In the genomic region with DNA sequence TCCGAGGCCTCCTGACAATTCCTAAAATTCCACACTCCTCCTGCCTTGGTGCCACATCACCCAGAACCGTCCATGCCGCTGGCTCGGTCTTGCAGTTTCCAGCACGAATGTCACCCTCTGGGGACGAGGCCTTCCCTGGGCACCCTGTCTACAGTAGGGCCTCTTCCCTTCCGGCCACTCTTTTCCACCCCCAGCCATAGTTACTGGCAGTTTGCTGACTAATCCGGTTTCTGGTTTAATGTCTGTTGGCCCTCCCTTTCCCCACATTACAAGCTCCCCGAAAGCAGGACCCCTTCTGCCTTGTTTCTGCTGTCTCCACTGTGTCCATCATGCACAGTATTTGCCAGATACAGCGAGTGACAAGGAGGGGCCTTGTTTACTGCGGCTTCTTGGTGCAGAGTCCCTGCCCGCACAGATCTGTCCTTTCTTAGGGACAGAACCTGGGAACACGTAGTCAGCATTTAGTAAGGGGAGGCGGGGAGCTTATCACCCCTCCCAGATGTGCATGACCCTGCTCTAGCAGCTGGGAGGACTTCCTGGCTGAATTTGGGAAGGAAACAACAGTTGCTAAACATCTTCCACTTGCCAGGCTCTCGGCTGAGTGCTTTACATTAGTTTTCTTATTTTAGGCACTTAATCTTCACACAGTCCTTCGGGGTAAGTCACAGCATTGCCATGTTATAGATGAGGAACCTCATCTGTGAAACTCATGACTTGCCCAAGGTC, we compare ENCODE assay signal across 1 cellular context.
A peak's percentile ranks its signal among the peaks of the same experiment; 100 is the strongest.
TF ChIP-seq lines count a peak whose summit lies in the region.

No MANE protein-coding gene starts in this region.

TF ChIP-seq in K562, 482 proteins besides CTCF, POLR2A, EP300 and RAD21 (continued from another document and continues in another):
- TF ChIP-seq, protein P1, sequence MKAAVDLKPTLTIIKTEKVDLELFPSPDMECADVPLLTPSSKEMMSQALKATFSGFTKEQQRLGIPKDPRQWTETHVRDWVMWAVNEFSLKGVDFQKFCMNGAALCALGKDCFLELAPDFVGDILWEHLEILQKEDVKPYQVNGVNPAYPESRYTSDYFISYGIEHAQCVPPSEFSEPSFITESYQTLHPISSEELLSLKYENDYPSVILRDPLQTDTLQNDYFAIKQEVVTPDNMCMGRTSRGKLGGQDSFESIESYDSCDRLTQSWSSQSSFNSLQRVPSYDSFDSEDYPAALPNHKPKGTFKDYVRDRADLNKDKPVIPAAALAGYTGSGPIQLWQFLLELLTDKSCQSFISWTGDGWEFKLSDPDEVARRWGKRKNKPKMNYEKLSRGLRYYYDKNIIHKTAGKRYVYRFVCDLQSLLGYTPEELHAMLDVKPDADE (conservative IDR thresholded peaks at IDR 0.05; ENCODE audit: control insufficient read depth, low read depth, low read length), result peak; percentile 67; the same call in 1 of the 2 replicates
- peak; percentile 76 for TF ChIP-seq TAL1 (IDR thresholded peaks at IDR 0.05)
- peak; percentile 58; the same call in 1 of the 2 replicates for TF ChIP-seq ZNF589 (CRISPR knock-in tag; IDR thresholded peaks at IDR 0.05; ENCODE audit: low read depth)
- TF ChIP-seq, protein P2, sequence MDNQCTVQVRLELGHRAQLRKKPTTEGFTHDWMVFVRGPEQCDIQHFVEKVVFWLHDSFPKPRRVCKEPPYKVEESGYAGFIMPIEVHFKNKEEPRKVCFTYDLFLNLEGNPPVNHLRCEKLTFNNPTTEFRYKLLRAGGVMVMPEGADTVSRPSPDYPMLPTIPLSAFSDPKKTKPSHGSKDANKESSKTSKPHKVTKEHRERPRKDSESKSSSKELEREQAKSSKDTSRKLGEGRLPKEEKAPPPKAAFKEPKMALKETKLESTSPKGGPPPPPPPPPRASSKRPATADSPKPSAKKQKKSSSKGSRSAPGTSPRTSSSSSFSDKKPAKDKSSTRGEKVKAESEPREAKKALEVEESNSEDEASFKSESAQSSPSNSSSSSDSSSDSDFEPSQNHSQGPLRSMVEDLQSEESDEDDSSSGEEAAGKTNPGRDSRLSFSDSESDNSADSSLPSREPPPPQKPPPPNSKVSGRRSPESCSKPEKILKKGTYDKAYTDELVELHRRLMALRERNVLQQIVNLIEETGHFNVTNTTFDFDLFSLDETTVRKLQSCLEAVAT (IDR thresholded peaks at IDR 0.05), result no peak
- no peak for TF ChIP-seq JUNB (CRISPR knock-in tag; conservative IDR thresholded peaks at IDR 0.05)
- TF ChIP-seq, protein P3, sequence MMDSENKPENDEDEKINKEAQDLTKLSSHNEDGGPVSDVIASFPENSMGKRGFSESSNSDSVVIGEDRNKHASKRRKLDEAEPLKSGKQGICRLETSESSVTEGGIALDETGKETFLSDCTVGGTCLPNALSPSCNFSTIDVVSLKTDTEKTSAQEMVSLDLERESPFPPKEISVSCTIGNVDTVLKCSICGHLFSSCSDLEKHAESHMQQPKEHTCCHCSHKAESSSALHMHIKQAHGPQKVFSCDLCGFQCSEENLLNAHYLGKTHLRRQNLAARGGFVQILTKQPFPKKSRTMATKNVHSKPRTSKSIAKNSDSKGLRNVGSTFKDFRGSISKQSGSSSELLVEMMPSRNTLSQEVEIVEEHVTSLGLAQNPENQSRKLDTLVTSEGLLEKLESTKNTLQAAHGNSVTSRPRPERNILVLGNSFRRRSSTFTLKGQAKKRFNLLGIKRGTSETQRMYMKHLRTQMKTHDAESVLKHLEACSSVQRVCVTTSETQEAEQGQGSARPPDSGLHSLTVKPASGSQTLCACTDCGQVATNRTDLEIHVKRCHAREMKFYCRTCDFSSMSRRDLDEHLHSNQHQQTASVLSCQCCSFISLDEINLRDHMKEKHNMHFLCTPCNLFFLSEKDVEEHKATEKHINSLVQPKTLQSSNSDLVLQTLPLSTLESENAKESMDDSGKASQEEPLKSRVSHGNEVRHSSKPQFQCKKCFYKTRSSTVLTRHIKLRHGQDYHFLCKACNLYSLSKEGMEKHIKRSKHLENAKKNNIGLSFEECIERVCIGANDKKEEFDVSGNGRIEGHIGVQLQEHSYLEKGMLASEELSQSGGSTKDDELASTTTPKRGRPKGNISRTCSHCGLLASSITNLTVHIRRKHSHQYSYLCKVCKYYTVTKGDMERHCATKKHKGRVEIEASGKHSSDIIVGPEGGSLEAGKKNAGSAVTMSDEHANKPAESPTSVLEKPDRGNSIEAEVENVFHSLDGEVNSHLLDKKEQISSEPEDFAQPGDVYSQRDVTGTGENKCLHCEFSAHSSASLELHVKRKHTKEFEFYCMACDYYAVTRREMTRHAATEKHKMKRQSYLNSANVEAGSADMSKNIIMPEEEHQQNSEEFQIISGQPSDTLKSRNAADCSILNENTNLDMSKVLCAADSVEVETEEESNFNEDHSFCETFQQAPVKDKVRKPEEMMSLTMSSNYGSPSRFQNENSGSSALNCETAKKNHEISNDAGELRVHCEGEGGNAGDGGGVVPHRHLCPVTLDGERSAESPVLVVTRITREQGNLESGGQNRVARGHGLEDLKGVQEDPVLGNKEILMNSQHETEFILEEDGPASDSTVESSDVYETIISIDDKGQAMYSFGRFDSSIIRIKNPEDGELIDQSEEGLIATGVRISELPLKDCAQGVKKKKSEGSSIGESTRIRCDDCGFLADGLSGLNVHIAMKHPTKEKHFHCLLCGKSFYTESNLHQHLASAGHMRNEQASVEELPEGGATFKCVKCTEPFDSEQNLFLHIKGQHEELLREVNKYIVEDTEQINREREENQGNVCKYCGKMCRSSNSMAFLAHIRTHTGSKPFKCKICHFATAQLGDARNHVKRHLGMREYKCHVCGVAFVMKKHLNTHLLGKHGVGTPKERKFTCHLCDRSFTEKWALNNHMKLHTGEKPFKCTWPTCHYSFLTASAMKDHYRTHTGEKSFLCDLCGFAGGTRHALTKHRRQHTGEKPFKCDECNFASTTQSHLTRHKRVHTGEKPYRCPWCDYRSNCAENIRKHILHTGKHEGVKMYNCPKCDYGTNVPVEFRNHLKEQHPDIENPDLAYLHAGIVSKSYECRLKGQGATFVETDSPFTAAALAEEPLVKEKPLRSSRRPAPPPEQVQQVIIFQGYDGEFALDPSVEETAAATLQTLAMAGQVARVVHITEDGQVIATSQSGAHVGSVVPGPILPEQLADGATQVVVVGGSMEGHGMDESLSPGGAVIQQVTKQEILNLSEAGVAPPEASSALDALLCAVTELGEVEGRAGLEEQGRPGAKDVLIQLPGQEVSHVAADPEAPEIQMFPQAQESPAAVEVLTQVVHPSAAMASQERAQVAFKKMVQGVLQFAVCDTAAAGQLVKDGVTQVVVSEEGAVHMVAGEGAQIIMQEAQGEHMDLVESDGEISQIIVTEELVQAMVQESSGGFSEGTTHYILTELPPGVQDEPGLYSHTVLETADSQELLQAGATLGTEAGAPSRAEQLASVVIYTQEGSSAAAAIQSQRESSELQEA (IDR thresholded peaks at IDR 0.05; ENCODE audit: low read depth), result no peak
- no peak for TF ChIP-seq ZNF785 (CRISPR knock-in tag; IDR thresholded peaks at IDR 0.05)
- TF ChIP-seq, protein P4, sequence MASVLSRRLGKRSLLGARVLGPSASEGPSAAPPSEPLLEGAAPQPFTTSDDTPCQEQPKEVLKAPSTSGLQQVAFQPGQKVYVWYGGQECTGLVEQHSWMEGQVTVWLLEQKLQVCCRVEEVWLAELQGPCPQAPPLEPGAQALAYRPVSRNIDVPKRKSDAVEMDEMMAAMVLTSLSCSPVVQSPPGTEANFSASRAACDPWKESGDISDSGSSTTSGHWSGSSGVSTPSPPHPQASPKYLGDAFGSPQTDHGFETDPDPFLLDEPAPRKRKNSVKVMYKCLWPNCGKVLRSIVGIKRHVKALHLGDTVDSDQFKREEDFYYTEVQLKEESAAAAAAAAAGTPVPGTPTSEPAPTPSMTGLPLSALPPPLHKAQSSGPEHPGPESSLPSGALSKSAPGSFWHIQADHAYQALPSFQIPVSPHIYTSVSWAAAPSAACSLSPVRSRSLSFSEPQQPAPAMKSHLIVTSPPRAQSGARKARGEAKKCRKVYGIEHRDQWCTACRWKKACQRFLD (CRISPR knock-in tag; IDR thresholded peaks at IDR 0.05), result peak; percentile 45; the same call in 1 of the 2 replicates
- TF ChIP-seq TRIM28 (IDR thresholded peaks at IDR 0.05), result 0 out of 2 replicates have a peak, but pooled peaks have one; percentile 44
- TF ChIP-seq, protein P5, sequence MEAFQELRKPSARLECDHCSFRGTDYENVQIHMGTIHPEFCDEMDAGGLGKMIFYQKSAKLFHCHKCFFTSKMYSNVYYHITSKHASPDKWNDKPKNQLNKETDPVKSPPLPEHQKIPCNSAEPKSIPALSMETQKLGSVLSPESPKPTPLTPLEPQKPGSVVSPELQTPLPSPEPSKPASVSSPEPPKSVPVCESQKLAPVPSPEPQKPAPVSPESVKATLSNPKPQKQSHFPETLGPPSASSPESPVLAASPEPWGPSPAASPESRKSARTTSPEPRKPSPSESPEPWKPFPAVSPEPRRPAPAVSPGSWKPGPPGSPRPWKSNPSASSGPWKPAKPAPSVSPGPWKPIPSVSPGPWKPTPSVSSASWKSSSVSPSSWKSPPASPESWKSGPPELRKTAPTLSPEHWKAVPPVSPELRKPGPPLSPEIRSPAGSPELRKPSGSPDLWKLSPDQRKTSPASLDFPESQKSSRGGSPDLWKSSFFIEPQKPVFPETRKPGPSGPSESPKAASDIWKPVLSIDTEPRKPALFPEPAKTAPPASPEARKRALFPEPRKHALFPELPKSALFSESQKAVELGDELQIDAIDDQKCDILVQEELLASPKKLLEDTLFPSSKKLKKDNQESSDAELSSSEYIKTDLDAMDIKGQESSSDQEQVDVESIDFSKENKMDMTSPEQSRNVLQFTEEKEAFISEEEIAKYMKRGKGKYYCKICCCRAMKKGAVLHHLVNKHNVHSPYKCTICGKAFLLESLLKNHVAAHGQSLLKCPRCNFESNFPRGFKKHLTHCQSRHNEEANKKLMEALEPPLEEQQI (IDR thresholded peaks at IDR 0.05), result no peak
- TF ChIP-seq FOXJ3 (CRISPR knock-in tag; IDR thresholded peaks at IDR 0.05), result no peak
- TF ChIP-seq CTBP1 (IDR thresholded peaks at IDR 0.05; ENCODE audit: borderline replicate concordance), result peak; percentile 86
- TF ChIP-seq RBBP5 (IDR thresholded peaks at IDR 0.05; ENCODE audit: borderline replicate concordance, insufficient read depth, low read length, poor library complexity, severe bottlenecking), result peak; percentile 80
- TF ChIP-seq SRSF9 (IDR thresholded peaks at IDR 0.05; ENCODE audit: borderline replicate concordance, low read depth, low read length), result no peak
- TF ChIP-seq, protein P6, sequence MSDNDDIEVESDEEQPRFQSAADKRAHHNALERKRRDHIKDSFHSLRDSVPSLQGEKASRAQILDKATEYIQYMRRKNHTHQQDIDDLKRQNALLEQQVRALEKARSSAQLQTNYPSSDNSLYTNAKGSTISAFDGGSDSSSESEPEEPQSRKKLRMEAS (CRISPR knock-in tag; IDR thresholded peaks at IDR 0.05), result peak; percentile 22; the same call in 1 of the 2 replicates
- peak; percentile 91 for TF ChIP-seq NFRKB (IDR thresholded peaks at IDR 0.05; ENCODE audit: low read depth)
- no peak for TF ChIP-seq ZNF431 (CRISPR knock-in tag; IDR thresholded peaks at IDR 0.05)
- TF ChIP-seq ETV5 (CRISPR knock-in tag; IDR thresholded peaks at IDR 0.05; ENCODE audit: low read depth), result peak; percentile 85
- peak; percentile 49; the same call in 1 of the 2 replicates for TF ChIP-seq L3MBTL2 (IDR thresholded peaks at IDR 0.05)
- TF ChIP-seq SP2 (IDR thresholded peaks at IDR 0.05; ENCODE audit: extremely low read depth, low read depth, low read length, poor library complexity, severe bottlenecking), result no peak
- no peak for TF ChIP-seq ZNF232 (CRISPR knock-in tag; IDR thresholded peaks at IDR 0.05)
- TF ChIP-seq, protein P7, sequence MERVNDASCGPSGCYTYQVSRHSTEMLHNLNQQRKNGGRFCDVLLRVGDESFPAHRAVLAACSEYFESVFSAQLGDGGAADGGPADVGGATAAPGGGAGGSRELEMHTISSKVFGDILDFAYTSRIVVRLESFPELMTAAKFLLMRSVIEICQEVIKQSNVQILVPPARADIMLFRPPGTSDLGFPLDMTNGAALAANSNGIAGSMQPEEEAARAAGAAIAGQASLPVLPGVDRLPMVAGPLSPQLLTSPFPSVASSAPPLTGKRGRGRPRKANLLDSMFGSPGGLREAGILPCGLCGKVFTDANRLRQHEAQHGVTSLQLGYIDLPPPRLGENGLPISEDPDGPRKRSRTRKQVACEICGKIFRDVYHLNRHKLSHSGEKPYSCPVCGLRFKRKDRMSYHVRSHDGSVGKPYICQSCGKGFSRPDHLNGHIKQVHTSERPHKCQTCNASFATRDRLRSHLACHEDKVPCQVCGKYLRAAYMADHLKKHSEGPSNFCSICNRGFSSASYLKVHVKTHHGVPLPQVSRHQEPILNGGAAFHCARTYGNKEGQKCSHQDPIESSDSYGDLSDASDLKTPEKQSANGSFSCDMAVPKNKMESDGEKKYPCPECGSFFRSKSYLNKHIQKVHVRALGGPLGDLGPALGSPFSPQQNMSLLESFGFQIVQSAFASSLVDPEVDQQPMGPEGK (CRISPR knock-in tag; IDR thresholded peaks at IDR 0.05; ENCODE audit: borderline replicate concordance), result no peak
- no peak for TF ChIP-seq NR2F6 (CRISPR knock-in tag; IDR thresholded peaks at IDR 0.05)
- no peak for TF ChIP-seq ZNF224 (CRISPR knock-in tag; IDR thresholded peaks at IDR 0.05)
- TF ChIP-seq CXXC5 (CRISPR knock-in tag; IDR thresholded peaks at IDR 0.05), result peak; percentile 52
- peak; percentile 89 for TF ChIP-seq TCF3 (CRISPR knock-in tag; IDR thresholded peaks at IDR 0.05)
- TF ChIP-seq MAFG (tag; conservative IDR thresholded peaks at IDR 0.05), result peak; percentile 89
- TF ChIP-seq ELF2 (CRISPR knock-in tag; IDR thresholded peaks at IDR 0.05), result no peak
- TF ChIP-seq SMAD4 (CRISPR knock-in tag; conservative IDR thresholded peaks at IDR 0.05), result peak; percentile 65; the same call in 1 of the 2 replicates
- TF ChIP-seq ELF1 (tag; IDR thresholded peaks at IDR 0.05), result peak; percentile 52; the same call in 1 of the 2 replicates
- TF ChIP-seq PHTF2 (CRISPR knock-in tag; IDR thresholded peaks at IDR 0.05), result no peak
- TF ChIP-seq, protein P8, sequence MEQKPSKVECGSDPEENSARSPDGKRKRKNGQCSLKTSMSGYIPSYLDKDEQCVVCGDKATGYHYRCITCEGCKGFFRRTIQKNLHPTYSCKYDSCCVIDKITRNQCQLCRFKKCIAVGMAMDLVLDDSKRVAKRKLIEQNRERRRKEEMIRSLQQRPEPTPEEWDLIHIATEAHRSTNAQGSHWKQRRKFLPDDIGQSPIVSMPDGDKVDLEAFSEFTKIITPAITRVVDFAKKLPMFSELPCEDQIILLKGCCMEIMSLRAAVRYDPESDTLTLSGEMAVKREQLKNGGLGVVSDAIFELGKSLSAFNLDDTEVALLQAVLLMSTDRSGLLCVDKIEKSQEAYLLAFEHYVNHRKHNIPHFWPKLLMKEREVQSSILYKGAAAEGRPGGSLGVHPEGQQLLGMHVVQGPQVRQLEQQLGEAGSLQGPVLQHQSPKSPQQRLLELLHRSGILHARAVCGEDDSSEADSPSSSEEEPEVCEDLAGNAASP (IDR thresholded peaks at IDR 0.05), result no peak
- peak; percentile 29; the same call in 1 of the 2 replicates for TF ChIP-seq ZBTB7A (IDR thresholded peaks at IDR 0.05; ENCODE audit: borderline replicate concordance, control insufficient read depth, low read depth, low read length)
- TF ChIP-seq U2AF1 (optimal IDR thresholded peaks at IDR 0.05; ENCODE audit: low read depth, low read length), result no peak
- TF ChIP-seq BCOR (IDR thresholded peaks at IDR 0.05), result no peak
- no peak for TF ChIP-seq RHOXF2B (CRISPR knock-in tag; conservative IDR thresholded peaks at IDR 0.05)
- TF ChIP-seq, protein P9, sequence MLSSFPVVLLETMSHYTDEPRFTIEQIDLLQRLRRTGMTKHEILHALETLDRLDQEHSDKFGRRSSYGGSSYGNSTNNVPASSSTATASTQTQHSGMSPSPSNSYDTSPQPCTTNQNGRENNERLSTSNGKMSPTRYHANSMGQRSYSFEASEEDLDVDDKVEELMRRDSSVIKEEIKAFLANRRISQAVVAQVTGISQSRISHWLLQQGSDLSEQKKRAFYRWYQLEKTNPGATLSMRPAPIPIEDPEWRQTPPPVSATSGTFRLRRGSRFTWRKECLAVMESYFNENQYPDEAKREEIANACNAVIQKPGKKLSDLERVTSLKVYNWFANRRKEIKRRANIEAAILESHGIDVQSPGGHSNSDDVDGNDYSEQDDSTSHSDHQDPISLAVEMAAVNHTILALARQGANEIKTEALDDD (IDR thresholded peaks at IDR 0.05), result peak; percentile 79
